Comparison of ENCODE assay signal across 15 cellular contexts in genomic region chr6:110345025-110345424, GRCh38. TPM values are rescaled to one million over a fixed set of nuclear protein-coding genes. Genes with fewer than 3 reads are reported as not detected.
A peak's percentile ranks its signal among the peaks of the same experiment; 100 is the strongest.
DNase-seq lines count a peak whose midpoint lies in the region; ATAC-seq, FAIRE-seq and TF ChIP-seq lines count a peak whose summit lies in the region.
"Had no signal": no experiment of that assay in that cellular context is flagged by ENCODE, and none has a peak within 500 bp of the region (broad histone marks: within the 10 kb centered on the region; RNA-seq: fewer than 3 reads in every experiment).

No MANE protein-coding gene starts in this region.

- H3K27ac ChIP-seq in astrocyte (ENCODE audit: low read depth, low read length), result no peak overlapping the region
- H3K27ac ChIP-seq: 22Rv1, BLaER1, HL-60 had no signal

- H3K4me3 ChIP-seq in astrocyte (ENCODE audit: insufficient read depth, low read depth, low read length), result no peak overlapping the region
- H3K4me3 ChIP-seq: BLaER1 had no signal

- H3K4me1 Mint-ChIP-seq in astrocyte (ENCODE audit: low read depth, unreplicated experiment), result no peaks in the 10 kb centered on the region
- H3K4me1 Mint-ChIP-seq: CD4-positive, CD25-positive, alpha-beta regulatory T cell had no signal

- no peaks in the 10 kb centered on the region for H3K79me2 ChIP-seq in astrocyte (ENCODE audit: insufficient read depth, low read length)

- peak; percentile 56 for DNase-seq in NCI-H2171 treated with DMSO at 0.1 percent for 48 hours (lab: John Stamatoyannopoulos, UW)
- no peak for DNase-seq in NCI-H2171 (lab: John Stamatoyannopoulos, UW)
- DNase-seq in NCI-H526 (lab: John Stamatoyannopoulos, UW), result peak; percentile 94 to 96
- no peak for DNase-seq in astrocyte (ENCODE audit: low read depth)
- DNase-seq in dedifferentiated amniotic fluid mesenchymal stem cell (ENCODE audit: extremely low spot score), result no peak
- DNase-seq: CD4-positive, CD25-positive, alpha-beta regulatory T cell; DMS53; GOT3; H9 had no signal

- H3K27me3 Mint-ChIP-seq in astrocyte (ENCODE audit: low read depth, unreplicated experiment), result no peaks in the 10 kb centered on the region

- H3K27me3 ChIP-seq in astrocyte (ENCODE audit: insufficient read depth, low read length), result peaks cover 3% of the 10 kb centered on the region
- H3K27me3 ChIP-seq: BLaER1 had no signal

- FAIRE-seq in astrocyte (lab: Jason Lieb, UNC), result peak; percentile 39

- ATAC-seq in HG03442 (IDR thresholded peaks at IDR 0.05; ENCODE audit: unreplicated experiment) (no peak), GM18870 (IDR thresholded peaks at IDR 0.05; ENCODE audit: unreplicated experiment) (no peak), HG03280 (IDR thresholded peaks at IDR 0.05; ENCODE audit: unreplicated experiment) (no peak)

- TF ChIP-seq CTCF in astrocyte (IDR thresholded peaks at IDR 0.05; ENCODE audit: insufficient read depth, low read depth, low read length), result no peak

- no peaks in the 10 kb centered on the region for H4K20me1 ChIP-seq in astrocyte (ENCODE audit: insufficient read depth, low read length)
- H4K20me1 ChIP-seq: BLaER1 had no signal

- H3K36me3 Mint-ChIP-seq in astrocyte (ENCODE audit: low read depth, unreplicated experiment), result no peaks in the 10 kb centered on the region
- H3K36me3 Mint-ChIP-seq: CD4-positive, CD25-positive, alpha-beta regulatory T cell had no signal

- H3K36me3 ChIP-seq in astrocyte (ENCODE audit: insufficient read depth, low read length), result no peaks in the 10 kb centered on the region
- H3K36me3 ChIP-seq: BLaER1 had no signal

- no peaks in the 10 kb centered on the region for H3K4me1 ChIP-seq in astrocyte (ENCODE audit: insufficient read depth, low read length)
- H3K4me1 ChIP-seq: BLaER1 had no signal

- H3K9me3 ChIP-seq in astrocyte (ENCODE audit: insufficient read depth, low read depth, low read length), result no peaks in the 10 kb centered on the region
- H3K9me3 ChIP-seq: BLaER1 had no signal

- no peak overlapping the region for H3K27ac Mint-ChIP-seq in astrocyte (ENCODE audit: unreplicated experiment)
- H3K27ac Mint-ChIP-seq: CD4-positive, CD25-positive, alpha-beta regulatory T cell; H9 had no signal

- H3K9me3 Mint-ChIP-seq in astrocyte (ENCODE audit: unreplicated experiment), result no peaks in the 10 kb centered on the region
- H3K9me3 Mint-ChIP-seq: H9 had no signal

- H2AFZ ChIP-seq in astrocyte (ENCODE audit: low read depth, low read length), result no peak overlapping the region

- H3K4me2 ChIP-seq in astrocyte (ENCODE audit: low read length), result no peak overlapping the region
- H3K4me2 ChIP-seq: BLaER1 had no signal

- H3K4me3 Mint-ChIP-seq in astrocyte (ENCODE audit: unreplicated experiment), result no peak overlapping the region
- H3K4me3 Mint-ChIP-seq: CD4-positive, CD25-positive, alpha-beta regulatory T cell; H9 had no signal

- H3K9ac ChIP-seq in astrocyte (ENCODE audit: low read length), result no peak overlapping the region
- H3K9ac ChIP-seq: BLaER1 had no signal

RNA-seq across cellular contexts. Expression of gene METTL24, which starts 13.1 kb away (rescaled TPM):
- total RNA-seq in astrocyte, result 0.36 and 0.75 TPM in 2 replicates
- total RNA-seq: CD4-positive, CD25-positive, alpha-beta regulatory T cell had no signal

Comparison
In these comparisons a context has a peak if more than half of its experiments do, and no peak if none do; other contexts are left out.
1. DNase-seq: peak in NCI-H2171 treated with DMSO at 0.1 percent for 48 hours (single experiment) and NCI-H526 (2 of 2); none in NCI-H2171 (single experiment), astrocyte (single experiment) and dedifferentiated amniotic fluid mesenchymal stem cell (single experiment).